ENCODE assay signal across 8 cellular contexts in genomic region chr1:53947172-53947835, GRCh38. TPM values are rescaled to one million over a fixed set of nuclear protein-coding genes. Genes with fewer than 3 reads are reported as not detected.
DNase-seq lines count a peak whose midpoint lies in the region; ATAC-seq and TF ChIP-seq lines count a peak whose summit lies in the region.

No MANE protein-coding gene starts in this region.

- peaks cover 2 to 21% (median 17%) of the 10 kb centered on the region in 4 donors for H3K4me1 ChIP-seq in liver (ENCODE audit: control insufficient read depth in 4 of 4, insufficient read depth in 4 of 4, low read length in 3 of 4)

- H3K27me3 Mint-ChIP-seq in activated naive CD4-positive, alpha-beta T cell treated with anti-CD3 and anti-CD28 coated beads for 36 hours (ENCODE audit: low read depth), result no peaks in the 10 kb centered on the region
- H3K27me3 Mint-ChIP-seq in type B pancreatic cell, result no peaks in the 10 kb centered on the region

- H3K9me3 Mint-ChIP-seq in activated naive CD4-positive, alpha-beta T cell treated with anti-CD3 and anti-CD28 coated beads for 36 hours, result no peaks in the 10 kb centered on the region
- no peaks in the 10 kb centered on the region for H3K9me3 Mint-ChIP-seq in type B pancreatic cell

- no peaks in the 10 kb centered on the region for H3K27me3 ChIP-seq in liver (ENCODE audit: control insufficient read depth in 4 of 4, insufficient read depth in 4 of 4, low read length in 3 of 4)

- peaks cover 0 to 6% (median 1%) of the 10 kb centered on the region in 4 donors for H3K36me3 ChIP-seq in liver (ENCODE audit: control insufficient read depth in 4 of 4, insufficient read depth in 3 of 4, low read depth in 1 of 4, low read length in 3 of 4)

- peak overlapping the region; percentile 59 for H3K27ac Mint-ChIP-seq in activated naive CD4-positive, alpha-beta T cell treated with anti-CD3 and anti-CD28 coated beads for 36 hours
- H3K27ac Mint-ChIP-seq in type B pancreatic cell, result peak overlapping the region; percentile 81

- H3K27ac ChIP-seq in angular gyrus (ENCODE audit: low read depth, low read length) (peak overlapping the region; percentile 86), liver (ENCODE audit: low read depth in 1 of 2, low read length in 2 of 2) (peak overlapping the region; percentile 21 to 32)

- H3K9ac ChIP-seq in liver (ENCODE audit: low read depth in 1 of 2, low read length in 2 of 2), result no peak overlapping the region

- intact Hi-C loops in activated naive CD4-positive, alpha-beta T cell treated with anti-CD3 and anti-CD28 coated beads for 36 hours (cut with micrococcal nuclease), result loop anchor here (5.0 kb wide), 5 partner anchors 455 to 855 kb away; partner anchors contain the start of genes CZIB, MAGOH, TTC22 and TTC4

- CTCF ChIA-PET in activated naive CD4-positive, alpha-beta T cell treated with anti-CD3 and anti-CD28 coated beads for 36 hours (lab: Charles Lee), result interaction anchor here (0.9 to 7.6 kb wide), 13 partner anchors 9 to 87 kb away, joined by 3 to 112 read pairs (median 5); no protein-coding TSS in a partner anchor

- no peak for TF ChIP-seq RAD21 in liver (IDR thresholded peaks at IDR 0.05)

- peaks cover 45% of the 10 kb centered on the region for H3K4me1 Mint-ChIP-seq in activated naive CD4-positive, alpha-beta T cell treated with anti-CD3 and anti-CD28 coated beads for 36 hours (ENCODE audit: low read depth)
- H3K4me1 Mint-ChIP-seq in type B pancreatic cell (ENCODE audit: unreplicated experiment), result peaks cover 51% of the 10 kb centered on the region

- peak overlapping the region; percentile 1 to 98 (median 51) for H3K4me3 ChIP-seq in liver (ENCODE audit: low read depth in 1 of 3, low read length in 3 of 3)

- H3K9me3 ChIP-seq in liver (ENCODE audit: control insufficient read depth in 4 of 4, low read length in 3 of 4), result no peaks in the 10 kb centered on the region

- WGBS in liver, result 54% methylated on average over 6 of the region's 6 CpGs

- no peak for DNase-seq in activated naive CD4-positive, alpha-beta T cell treated with anti-CD3 and anti-CD28 coated beads for 36 hours
- DNase-seq in activated naive CD4-positive, alpha-beta T cell treated with Interleukin-2 at 50 U/mL for 16 hours, result no peak
- DNase-seq in type B pancreatic cell (ENCODE audit: extremely low spot score, unreplicated experiment), result no peak
- DNase-seq in pons (ENCODE audit: low spot score), result no peak
- no peak for DNase-seq in activated CD8-positive, alpha-beta memory T cell treated with anti-CD3 and anti-CD28 coated beads, Interleukin-2, amount 50 U/mL, for 4 hours

- H3K4me3 Mint-ChIP-seq in activated naive CD4-positive, alpha-beta T cell treated with anti-CD3 and anti-CD28 coated beads for 36 hours, result peak overlapping the region; percentile 75
- peak overlapping the region; percentile 86 for H3K4me3 Mint-ChIP-seq in type B pancreatic cell

- H3K36me3 Mint-ChIP-seq in activated naive CD4-positive, alpha-beta T cell treated with anti-CD3 and anti-CD28 coated beads for 36 hours (ENCODE audit: low read depth), result peaks cover 8% of the 10 kb centered on the region
- peaks cover 6% of the 10 kb centered on the region for H3K36me3 Mint-ChIP-seq in type B pancreatic cell

- ATAC-seq in GM21447 (IDR thresholded peaks at IDR 0.05; ENCODE audit: unreplicated experiment), result no peak

- no peak for TF ChIP-seq CTCF in liver (IDR thresholded peaks at IDR 0.05; ENCODE audit: low read depth, low read length, missing input control)
- no peak for TF ChIP-seq CTCF in type B pancreatic cell (conservative IDR thresholded peaks at IDR 0.05)

TF ChIP-seq in liver, 16 proteins besides CTCF, POLR2A, EP300 and RAD21:
- no peak for TF ChIP-seq GABPA (IDR thresholded peaks at IDR 0.05 in 1 of 2, conservative IDR thresholded peaks at IDR 0.05 in 1 of 2)
- TF ChIP-seq RXRA (IDR thresholded peaks at IDR 0.05), result no peak
- no peak for TF ChIP-seq ATF3 (IDR thresholded peaks at IDR 0.05)
- TF ChIP-seq REST (IDR thresholded peaks at IDR 0.05), result no peak
- TF ChIP-seq EGR1 (IDR thresholded peaks at IDR 0.05; ENCODE audit: low read depth in 2 of 2), result no peak
- TF ChIP-seq HNF4G (IDR thresholded peaks at IDR 0.05), result no peak
- TF ChIP-seq TAF1 (conservative IDR thresholded peaks at IDR 0.05), result no peak
- no peak for TF ChIP-seq HNF4A (conservative IDR thresholded peaks at IDR 0.05)
- TF ChIP-seq SP1 (IDR thresholded peaks at IDR 0.05), result no peak
- TF ChIP-seq ZBTB33 (IDR thresholded peaks at IDR 0.05), result no peak
- no peak for TF ChIP-seq FOXA2 (IDR thresholded peaks at IDR 0.05)

RNA-seq across cellular contexts. Expression of gene LRRC42, which starts 1.2 kb away (rescaled TPM):
- total RNA-seq in activated naive CD4-positive, alpha-beta T cell treated with anti-CD3 and anti-CD28 coated beads for 36 hours, result 10 to 100 TPM; 19.9 to 21.3 TPM
- total RNA-seq in liver (10 to 100 TPM in 1 of 2 donors, 1 to 10 TPM in 1; 9.8 to 10.4 TPM), type B pancreatic cell (ENCODE audit: low replicate concordance) (50.1 and 52.9 TPM in 2 replicates)
- 10 to 100 TPM; 11.4 to 14.8 TPM for polyA plus RNA-seq in liver

RNA-seq across cellular contexts. Expression of gene IFT25, which starts 1.8 kb away (rescaled TPM):
- total RNA-seq in activated naive CD4-positive, alpha-beta T cell treated with anti-CD3 and anti-CD28 coated beads for 36 hours, result 10 to 100 TPM; 46.2 to 48.7 TPM
- total RNA-seq in liver, result 10 to 100 TPM; 13.0 to 18.3 TPM
- polyA plus RNA-seq in liver, result 10 to 100 TPM in 1 of 2 donors, 1 to 10 TPM in 1; 8.6 to 37.4 TPM
- 21.2 and 41.2 TPM in 2 replicates for total RNA-seq in type B pancreatic cell (ENCODE audit: low replicate concordance)

RNA-seq across cellular contexts. Expression of gene DIO1, which starts 53.3 kb away (rescaled TPM):
- not detected for total RNA-seq in activated naive CD4-positive, alpha-beta T cell treated with anti-CD3 and anti-CD28 coated beads for 36 hours
- total RNA-seq in liver (100 to 1,000 TPM in 1 of 2 donors, 10 to 100 TPM in 1; 36.5 to 155 TPM), type B pancreatic cell (ENCODE audit: low replicate concordance) (4.1 and 6.0 TPM in 2 replicates)
- polyA plus RNA-seq in liver, result 100 to 1,000 TPM in 1 of 2 donors, 10 to 100 TPM in 1; 23.9 to 176 TPM

RNA-seq across cellular contexts. Expression of gene YIPF1, which starts 57.7 kb away (rescaled TPM):
- 10 to 100 TPM; 22.2 to 22.4 TPM for total RNA-seq in activated naive CD4-positive, alpha-beta T cell treated with anti-CD3 and anti-CD28 coated beads for 36 hours
- total RNA-seq in liver (10 to 100 TPM; 19.9 to 29.6 TPM), type B pancreatic cell (ENCODE audit: low replicate concordance) (30.2 and 31.6 TPM in 2 replicates)
- 10 to 100 TPM; 28.0 to 28.2 TPM for polyA plus RNA-seq in liver
